ENCODE assay signal across 8 cellular contexts in genomic region chr10:122703483-122704448, GRCh38. TPM values are rescaled to one million over a fixed set of nuclear protein-coding genes. Genes with fewer than 3 reads are reported as not detected.
DNase-seq lines count a peak whose midpoint lies in the region; ATAC-seq and TF ChIP-seq lines count a peak whose summit lies in the region.

No MANE protein-coding gene starts in this region.

- WGBS in heart right ventricle, 2 donors: 43 to 44% methylated on average over 9 of the region's 9 CpGs

- H3K27ac ChIP-seq in RWPE2 (ENCODE audit: poor library complexity, severe bottlenecking) (no peak overlapping the region), heart right ventricle (no peak overlapping the region)

- peak; percentile 77 for TF ChIP-seq CTCF in GM13976 (IDR thresholded peaks at IDR 0.05; ENCODE audit: borderline replicate concordance, control extremely low read depth, extremely low read depth, insufficient read depth, missing control alignments)
- peak; percentile 93 for TF ChIP-seq CTCF in RWPE2 (IDR thresholded peaks at IDR 0.05; ENCODE audit: poor library complexity, severe bottlenecking)
- TF ChIP-seq CTCF in heart right ventricle (IDR thresholded peaks at IDR 0.05): peak; percentile 76 to 93 (median 86)

- intact Hi-C loops in heart right ventricle (cut with DNase I): loop anchor here (1.0 to 10.0 kb wide), 11 partner anchors 51 to 421 kb away; partner anchors contain the start of gene DMBT1 (in 4 of the 10)

- H3K4me3 ChIP-seq in RWPE2 (ENCODE audit: severe bottlenecking): no peak overlapping the region
- no peak overlapping the region for H3K4me3 ChIP-seq in heart right ventricle

- no peak overlapping the region for H3K27ac Mint-ChIP-seq in activated naive CD8-positive, alpha-beta T cell treated with anti-CD3 and anti-CD28 coated beads, Interleukin-2, amount 10 ng/mL, durations not matched to agents 7 days and 5 days

- H3K9me3 ChIP-seq in RWPE2 (ENCODE audit: severe bottlenecking) (no peaks in the 10 kb centered on the region), heart right ventricle (no peaks in the 10 kb centered on the region)

- H3K27me3 Mint-ChIP-seq in activated naive CD8-positive, alpha-beta T cell treated with anti-CD3 and anti-CD28 coated beads, Interleukin-2, amount 10 ng/mL, durations not matched to agents 7 days and 5 days: peaks cover 17% of the 10 kb centered on the region

- H3K4me3 Mint-ChIP-seq in activated naive CD8-positive, alpha-beta T cell treated with anti-CD3 and anti-CD28 coated beads, Interleukin-2, amount 10 ng/mL, durations not matched to agents 7 days and 5 days: no peak overlapping the region

- H3K36me3 ChIP-seq in RWPE2 (ENCODE audit: low read depth): no peaks in the 10 kb centered on the region
- no peaks in the 10 kb centered on the region for H3K36me3 ChIP-seq in heart right ventricle

- POLR2A ChIA-PET in activated naive CD8-positive, alpha-beta T cell treated with anti-CD3 and anti-CD28 coated beads, Interleukin-2, amount 10 ng/mL, durations not matched to agents 7 days and 5 days (lab: Charles Lee): no interaction called here

- H3K4me1 ChIP-seq in RWPE2 (ENCODE audit: insufficient read depth, poor library complexity, severe bottlenecking) (no peaks in the 10 kb centered on the region), heart right ventricle (peaks cover 0 to 13% (median 6%) of the 10 kb centered on the region in 9 donors)

- DNase-seq in ACHN (peak; percentile 66), GM13976 (ENCODE audit: low spot score) (peak; percentile 76), KBM-7 (peak; percentile 49), RWPE2 (ENCODE audit: low spot score) (no peak), heart right ventricle (peak; percentile 71 to 74), putamen (ENCODE audit: low spot score) (peak; percentile 78)
- peak; percentile 58 for DNase-seq in activated naive CD8-positive, alpha-beta T cell treated with anti-CD3 and anti-CD28 coated beads, Interleukin-2, amount 10 ng/mL, durations not matched to agents 7 days and 5 days

- peaks cover 2% of the 10 kb centered on the region for H3K27me3 ChIP-seq in RWPE2 (ENCODE audit: insufficient read depth, poor library complexity, severe bottlenecking)
- no peaks in the 10 kb centered on the region for H3K27me3 ChIP-seq in heart right ventricle

- in situ Hi-C loops in ACHN (cut with HindIII; ENCODE audit: low pct_ligation_motif_present, low pct_unique_long_range_greater_than_20kb, low sequenced_read_pairs) (no loop called here), GM13976 (cut with MboI; ENCODE audit: low sequenced_read_pairs, unreplicated experiment) (no loop called here), KBM-7 (cut with MboI; ENCODE audit: low pct_unique_long_range_greater_than_20kb, low sequenced_read_pairs) (no loop called here)

- H3K36me3 Mint-ChIP-seq in activated naive CD8-positive, alpha-beta T cell treated with anti-CD3 and anti-CD28 coated beads, Interleukin-2, amount 10 ng/mL, durations not matched to agents 7 days and 5 days: no peaks in the 10 kb centered on the region

- ATAC-seq in RWPE2 (ENCODE audit: low read depth) (peak; percentile 96), heart right ventricle (peak; percentile 80 to 93 (median 91)), HG02884 (IDR thresholded peaks at IDR 0.05; ENCODE audit: unreplicated experiment) (no peak)
- peak; percentile 58 for ATAC-seq in activated naive CD8-positive, alpha-beta T cell treated with anti-CD3 and anti-CD28 coated beads, Interleukin-2, amount 10 ng/mL, durations not matched to agents 7 days and 5 days (ENCODE audit: low read depth)

- no peaks in the 10 kb centered on the region for H3K9me3 Mint-ChIP-seq in activated naive CD8-positive, alpha-beta T cell treated with anti-CD3 and anti-CD28 coated beads, Interleukin-2, amount 10 ng/mL, durations not matched to agents 7 days and 5 days

- H3K4me1 Mint-ChIP-seq in activated naive CD8-positive, alpha-beta T cell treated with anti-CD3 and anti-CD28 coated beads, Interleukin-2, amount 10 ng/mL, durations not matched to agents 7 days and 5 days: peaks cover 3% of the 10 kb centered on the region

RNA-seq across cellular contexts. Expression of gene C10orf120, which starts 4.1 kb away (rescaled TPM):
- total RNA-seq in activated naive CD8-positive, alpha-beta T cell treated with anti-CD3 and anti-CD28 coated beads, Interleukin-2, amount 10 ng/mL, durations not matched to agents 7 days and 5 days: not detected
- total RNA-seq in heart right ventricle: not detected
- not detected for polyA plus RNA-seq in heart right ventricle
